ENCODE assay signal across 16 cellular contexts in genomic region chr3:136351351-136351750, GRCh38.
"Had no signal": no experiment of that assay in that cellular context is flagged by ENCODE, and none has a peak within 500 bp of the region (broad histone marks: within the 10 kb centered on the region; RNA-seq: fewer than 3 reads in every experiment).

No MANE protein-coding gene starts in this region.

- H3K4me1 Mint-ChIP-seq: stimulated activated memory B cell treated with anti-CD40 and anti-IgM and Interleukin-4, amounts not matched to agents 10 μg/mL and 1 μg/mL and 100 μg/mL, for 72 hours had no signal

- H3K27me3 ChIP-seq: ascending aorta, left lung, SJCRH30 had no signal

- H3K4me3 ChIP-seq: ascending aorta, coronary artery, left lung, SJCRH30 had no signal

- H3K4me1 ChIP-seq: left lung, SJCRH30 had no signal

- DNase-seq: activated CD4-positive, alpha-beta T cell treated with anti-CD3 and anti-CD28 coated beads, Interleukin-2, amount 50 U/mL, for 4 hours; activated CD4-positive, CD25-positive, alpha-beta regulatory T cell treated with anti-CD3 and anti-CD28 coated beads, Interleukin-2, amount 50 U/mL, for 72 hours; activated naive CD4-positive, alpha-beta T cell treated with anti-CD3 and anti-CD28 coated beads for 36 hours; activated T-cell treated with anti-CD3 and anti-CD28 coated beads for 4 hours; central memory CD4-positive, alpha-beta T cell; effector CD8-positive, alpha-beta T cell; kidney; left lung; mesendoderm; SJCRH30; stimulated activated CD4-positive, alpha-beta T cell treated with anti-CD3 and anti-CD28 coated beads, Interleukin-12 subunit alpha, Interleukin-12 subunit beta, amount 100 ng/mL, for 4 hours; stimulated activated CD4-positive, alpha-beta T cell treated with anti-CD3 and anti-CD28 coated beads, Interleukin-2, amount 100 ng/mL, for 24 hours had no signal

- H3K9me3 ChIP-seq: ascending aorta, left lung, SJCRH30 had no signal

- H3K4me3 Mint-ChIP-seq: activated naive CD4-positive, alpha-beta T cell treated with anti-CD3 and anti-CD28 coated beads for 36 hours; stimulated activated memory B cell treated with anti-CD40 and anti-IgM and Interleukin-4, amounts not matched to agents 10 μg/mL and 1 μg/mL and 100 μg/mL, for 72 hours had no signal

- H3K27ac Mint-ChIP-seq: activated naive CD4-positive, alpha-beta T cell treated with anti-CD3 and anti-CD28 coated beads for 36 hours; activated T-helper 2 cell treated with anti-CD3 and anti-CD28 coated beads, Interferon-gamma antibody, Interleukin-2, Interleukin-4, amounts not matched to agents 10 μg/mL and 5 μg/mL and 100 μg/mL, durations not matched to agents 14 hours and 24 hours and 36 hours; stimulated activated memory B cell treated with anti-CD40 and anti-IgM and Interleukin-4, amounts not matched to agents 10 μg/mL and 1 μg/mL and 100 μg/mL, for 72 hours had no signal

- H3K27ac ChIP-seq: coronary artery, SJCRH30 had no signal

- ATAC-seq: stimulated activated memory B cell treated with anti-CD40 and anti-IgM and Interleukin-4, amounts not matched to agents 10 μg/mL and 1 μg/mL and 100 μg/mL, for 72 hours had no signal

- H3K27me3 Mint-ChIP-seq: stimulated activated memory B cell treated with anti-CD40 and anti-IgM and Interleukin-4, amounts not matched to agents 10 μg/mL and 1 μg/mL and 100 μg/mL, for 72 hours had no signal
